1 cellular context compared by ENCODE assay signal in the genomic region with DNA sequence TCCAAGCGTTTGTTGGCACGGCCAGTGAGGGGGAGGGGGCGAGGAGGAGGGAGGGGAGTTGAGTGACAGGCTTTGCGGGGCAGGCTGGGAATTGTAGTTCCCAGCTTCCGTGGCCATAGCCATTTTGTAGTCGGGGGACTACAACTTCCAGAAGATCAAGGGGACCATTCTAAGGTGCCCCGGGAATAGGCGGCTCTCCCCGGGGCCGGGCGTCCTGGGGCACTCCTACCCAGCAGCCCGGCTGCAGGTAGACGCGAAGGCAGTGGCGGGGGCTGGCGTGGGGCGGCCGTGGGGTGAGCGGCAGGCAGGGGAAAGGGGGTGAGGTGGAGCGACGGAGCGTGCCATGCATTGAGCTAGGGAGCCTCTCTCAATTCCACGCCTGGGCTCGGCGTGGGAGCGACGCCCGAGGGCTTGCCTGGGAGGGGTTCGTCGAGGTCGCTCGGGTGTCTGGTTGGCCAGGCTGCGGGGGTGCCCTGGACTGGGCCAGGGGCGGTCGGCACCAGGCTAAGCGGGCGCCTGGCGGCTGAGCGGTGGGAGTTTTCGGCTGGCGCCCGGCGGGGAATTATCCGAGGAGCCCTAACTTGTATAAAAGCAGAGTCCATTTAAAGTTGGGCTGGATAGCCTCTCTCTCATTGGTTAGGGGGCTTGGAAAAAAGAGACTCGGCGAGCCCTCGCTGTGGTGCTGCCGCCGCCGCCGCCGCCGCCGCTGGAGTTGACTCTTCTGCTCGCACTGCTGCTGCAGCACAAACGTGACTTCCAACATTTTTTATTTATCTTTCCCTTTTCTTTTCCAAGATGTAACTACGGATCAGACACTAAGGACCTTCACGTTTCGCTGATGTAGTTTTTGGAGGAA.
TF ChIP-seq lines count a peak whose summit lies in the region.

A gene (plus strand): TSS at position 709 of the 856 bp plus-strand sequence. CDS start 471 bp downstream, outside the sequence.

TF ChIP-seq in K562, 482 proteins besides CTCF, POLR2A, EP300 and RAD21 (continued from another document and continues in another):
- TF ChIP-seq, protein P1, sequence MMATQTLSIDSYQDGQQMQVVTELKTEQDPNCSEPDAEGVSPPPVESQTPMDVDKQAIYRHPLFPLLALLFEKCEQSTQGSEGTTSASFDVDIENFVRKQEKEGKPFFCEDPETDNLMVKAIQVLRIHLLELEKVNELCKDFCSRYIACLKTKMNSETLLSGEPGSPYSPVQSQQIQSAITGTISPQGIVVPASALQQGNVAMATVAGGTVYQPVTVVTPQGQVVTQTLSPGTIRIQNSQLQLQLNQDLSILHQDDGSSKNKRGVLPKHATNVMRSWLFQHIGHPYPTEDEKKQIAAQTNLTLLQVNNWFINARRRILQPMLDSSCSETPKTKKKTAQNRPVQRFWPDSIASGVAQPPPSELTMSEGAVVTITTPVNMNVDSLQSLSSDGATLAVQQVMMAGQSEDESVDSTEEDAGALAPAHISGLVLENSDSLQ (IDR thresholded peaks at IDR 0.05) = peak; percentile 99
- TF ChIP-seq MTA3 (IDR thresholded peaks at IDR 0.05; ENCODE audit: borderline replicate concordance) = peak; percentile 94
- TF ChIP-seq, protein P2, sequence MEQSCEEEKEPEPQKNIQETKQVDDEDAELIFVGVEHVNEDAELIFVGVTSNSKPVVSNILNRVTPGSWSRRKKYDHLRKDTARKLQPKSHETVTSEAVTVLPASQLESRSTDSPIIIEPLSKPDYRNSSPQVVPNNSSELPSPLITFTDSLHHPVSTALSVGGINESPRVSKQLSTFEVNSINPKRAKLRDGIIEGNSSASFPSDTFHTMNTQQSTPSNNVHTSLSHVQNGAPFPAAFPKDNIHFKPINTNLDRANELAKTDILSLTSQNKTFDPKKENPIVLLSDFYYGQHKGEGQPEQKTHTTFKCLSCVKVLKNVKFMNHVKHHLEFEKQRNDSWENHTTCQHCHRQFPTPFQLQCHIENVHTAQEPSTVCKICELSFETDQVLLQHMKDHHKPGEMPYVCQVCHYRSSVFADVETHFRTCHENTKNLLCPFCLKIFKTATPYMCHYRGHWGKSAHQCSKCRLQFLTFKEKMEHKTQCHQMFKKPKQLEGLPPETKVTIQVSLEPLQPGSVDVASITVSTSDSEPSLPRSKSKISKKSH (CRISPR knock-in tag; IDR thresholded peaks at IDR 0.05) = no peak
- peak; percentile 84 for TF ChIP-seq FOXM1 (IDR thresholded peaks at IDR 0.05; ENCODE audit: low read depth)
- no peak; the same call in 1 of the 2 replicates for TF ChIP-seq FOXM1 (CRISPR knock-in tag; IDR thresholded peaks at IDR 0.05; ENCODE audit: low read depth)
- TF ChIP-seq CBFA2T3 (IDR thresholded peaks at IDR 0.05) = 0 out of 2 replicates have a peak, but pooled peaks have one; percentile 6
- TF ChIP-seq CBFA2T2 (conservative IDR thresholded peaks at IDR 0.05) = no peak
- TF ChIP-seq SPI1 (IDR thresholded peaks at IDR 0.05; ENCODE audit: borderline replicate concordance, low read depth, low read length) = no peak
- TF ChIP-seq RBM22 (IDR thresholded peaks at IDR 0.05; ENCODE audit: low read depth, low read length, poor library complexity, severe bottlenecking) = peak; percentile 66
- TF ChIP-seq MTF1 (CRISPR knock-in tag; IDR thresholded peaks at IDR 0.05; ENCODE audit: borderline replicate concordance) = no peak
- no peak for TF ChIP-seq BRCA1 (IDR thresholded peaks at IDR 0.05)
- TF ChIP-seq BRCA1 (CRISPR knock-in tag; IDR thresholded peaks at IDR 0.05) = no peak
- peak; percentile 88 for TF ChIP-seq TAF1 (IDR thresholded peaks at IDR 0.05; ENCODE audit: control insufficient read depth, extremely low read depth, insufficient read depth, low read length, severe bottlenecking)
- no peak for TF ChIP-seq ZNF445 (CRISPR knock-in tag; IDR thresholded peaks at IDR 0.05; ENCODE audit: low read depth)
- no peak for TF ChIP-seq NCOR1 (IDR thresholded peaks at IDR 0.05)
- TF ChIP-seq TAL1 (IDR thresholded peaks at IDR 0.05) = no peak
- no peak for TF ChIP-seq HSF4 (CRISPR knock-in tag; IDR thresholded peaks at IDR 0.05; ENCODE audit: borderline replicate concordance)
- peak; percentile 64 for TF ChIP-seq CHD2 (IDR thresholded peaks at IDR 0.05; ENCODE audit: low read depth, low read length)
- no peak for TF ChIP-seq FOXA1 (IDR thresholded peaks at IDR 0.05; ENCODE audit: borderline replicate concordance)
- peak; percentile 39; the same call in 1 of the 2 replicates for TF ChIP-seq KLF13 (tag; IDR thresholded peaks at IDR 0.05; ENCODE audit: borderline replicate concordance, low read depth)
- TF ChIP-seq ZNF431 (CRISPR knock-in tag; IDR thresholded peaks at IDR 0.05) = no peak
- no peak for TF ChIP-seq CBX2 (IDR thresholded peaks at IDR 0.05; ENCODE audit: insufficient read depth, low read length, poor library complexity, severe bottlenecking)
- TF ChIP-seq ZNF124 (CRISPR knock-in tag; IDR thresholded peaks at IDR 0.05) = no peak
- TF ChIP-seq XRCC5 (IDR thresholded peaks at IDR 0.05; ENCODE audit: low read depth, low read length) = peak; percentile 54; the same call in 1 of the 2 replicates
- TF ChIP-seq, protein P3, sequence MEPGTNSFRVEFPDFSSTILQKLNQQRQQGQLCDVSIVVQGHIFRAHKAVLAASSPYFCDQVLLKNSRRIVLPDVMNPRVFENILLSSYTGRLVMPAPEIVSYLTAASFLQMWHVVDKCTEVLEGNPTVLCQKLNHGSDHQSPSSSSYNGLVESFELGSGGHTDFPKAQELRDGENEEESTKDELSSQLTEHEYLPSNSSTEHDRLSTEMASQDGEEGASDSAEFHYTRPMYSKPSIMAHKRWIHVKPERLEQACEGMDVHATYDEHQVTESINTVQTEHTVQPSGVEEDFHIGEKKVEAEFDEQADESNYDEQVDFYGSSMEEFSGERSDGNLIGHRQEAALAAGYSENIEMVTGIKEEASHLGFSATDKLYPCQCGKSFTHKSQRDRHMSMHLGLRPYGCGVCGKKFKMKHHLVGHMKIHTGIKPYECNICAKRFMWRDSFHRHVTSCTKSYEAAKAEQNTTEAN (CRISPR knock-in tag; IDR thresholded peaks at IDR 0.05) = no peak
- TF ChIP-seq, protein P4, sequence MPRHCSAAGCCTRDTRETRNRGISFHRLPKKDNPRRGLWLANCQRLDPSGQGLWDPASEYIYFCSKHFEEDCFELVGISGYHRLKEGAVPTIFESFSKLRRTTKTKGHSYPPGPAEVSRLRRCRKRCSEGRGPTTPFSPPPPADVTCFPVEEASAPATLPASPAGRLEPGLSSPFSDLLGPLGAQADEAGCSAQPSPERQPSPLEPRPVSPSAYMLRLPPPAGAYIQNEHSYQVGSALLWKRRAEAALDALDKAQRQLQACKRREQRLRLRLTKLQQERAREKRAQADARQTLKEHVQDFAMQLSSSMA (CRISPR knock-in tag; IDR thresholded peaks at IDR 0.05) = no peak
- TF ChIP-seq, protein P5, sequence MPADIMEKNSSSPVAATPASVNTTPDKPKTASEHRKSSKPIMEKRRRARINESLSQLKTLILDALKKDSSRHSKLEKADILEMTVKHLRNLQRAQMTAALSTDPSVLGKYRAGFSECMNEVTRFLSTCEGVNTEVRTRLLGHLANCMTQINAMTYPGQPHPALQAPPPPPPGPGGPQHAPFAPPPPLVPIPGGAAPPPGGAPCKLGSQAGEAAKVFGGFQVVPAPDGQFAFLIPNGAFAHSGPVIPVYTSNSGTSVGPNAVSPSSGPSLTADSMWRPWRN (IDR thresholded peaks at IDR 0.05; ENCODE audit: low read depth) = no peak; the same call in 1 of the 2 replicates
- TF ChIP-seq SAFB (IDR thresholded peaks at IDR 0.05; ENCODE audit: borderline replicate concordance, low read depth, low read length) = peak; percentile 32; the same call in 1 of the 2 replicates
- peak; percentile 76 for TF ChIP-seq MBD2 (IDR thresholded peaks at IDR 0.05; ENCODE audit: borderline replicate concordance, low read depth)
- TF ChIP-seq MEIS2 (IDR thresholded peaks at IDR 0.05; ENCODE audit: partially characterized antibody) = peak; percentile 97
- TF ChIP-seq CCNT2 (IDR thresholded peaks at IDR 0.05; ENCODE audit: borderline replicate concordance, extremely low read depth, insufficient read length, low read depth, low read length) = peak; percentile 95
- TF ChIP-seq FOS (IDR thresholded peaks at IDR 0.05; ENCODE audit: extremely low read depth, insufficient read length) = no peak
- peak; percentile 43; the same call in 1 of the 2 replicates for TF ChIP-seq BACH1 (tag; IDR thresholded peaks at IDR 0.05)
- peak; percentile 88 for TF ChIP-seq CREB1 (IDR thresholded peaks at IDR 0.05)
- TF ChIP-seq CREB1 (CRISPR knock-in tag; IDR thresholded peaks at IDR 0.05) = peak; percentile 75
- peak; percentile 73 for TF ChIP-seq MYC (IDR thresholded peaks at IDR 0.05; ENCODE audit: low read depth, low read length)
- peak; percentile 35; the same call in 1 of the 2 replicates for TF ChIP-seq MYC (CRISPR knock-in tag; IDR thresholded peaks at IDR 0.05; ENCODE audit: borderline replicate concordance, low read depth)
- TF ChIP-seq, protein P6, sequence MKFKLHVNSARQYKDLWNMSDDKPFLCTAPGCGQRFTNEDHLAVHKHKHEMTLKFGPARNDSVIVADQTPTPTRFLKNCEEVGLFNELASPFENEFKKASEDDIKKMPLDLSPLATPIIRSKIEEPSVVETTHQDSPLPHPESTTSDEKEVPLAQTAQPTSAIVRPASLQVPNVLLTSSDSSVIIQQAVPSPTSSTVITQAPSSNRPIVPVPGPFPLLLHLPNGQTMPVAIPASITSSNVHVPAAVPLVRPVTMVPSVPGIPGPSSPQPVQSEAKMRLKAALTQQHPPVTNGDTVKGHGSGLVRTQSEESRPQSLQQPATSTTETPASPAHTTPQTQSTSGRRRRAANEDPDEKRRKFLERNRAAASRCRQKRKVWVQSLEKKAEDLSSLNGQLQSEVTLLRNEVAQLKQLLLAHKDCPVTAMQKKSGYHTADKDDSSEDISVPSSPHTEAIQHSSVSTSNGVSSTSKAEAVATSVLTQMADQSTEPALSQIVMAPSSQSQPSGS (CRISPR knock-in tag; IDR thresholded peaks at IDR 0.05) = no peak
- no peak for TF ChIP-seq STAT5A (IDR thresholded peaks at IDR 0.05; ENCODE audit: borderline replicate concordance, low read length)
- no peak for TF ChIP-seq SAP30 (IDR thresholded peaks at IDR 0.05; ENCODE audit: borderline replicate concordance, insufficient read depth, low read depth, low read length, poor library complexity, severe bottlenecking)
- TF ChIP-seq KDM5B (IDR thresholded peaks at IDR 0.05; ENCODE audit: insufficient replicate concordance, low read depth, low read length) = no peak
- TF ChIP-seq, protein P7, sequence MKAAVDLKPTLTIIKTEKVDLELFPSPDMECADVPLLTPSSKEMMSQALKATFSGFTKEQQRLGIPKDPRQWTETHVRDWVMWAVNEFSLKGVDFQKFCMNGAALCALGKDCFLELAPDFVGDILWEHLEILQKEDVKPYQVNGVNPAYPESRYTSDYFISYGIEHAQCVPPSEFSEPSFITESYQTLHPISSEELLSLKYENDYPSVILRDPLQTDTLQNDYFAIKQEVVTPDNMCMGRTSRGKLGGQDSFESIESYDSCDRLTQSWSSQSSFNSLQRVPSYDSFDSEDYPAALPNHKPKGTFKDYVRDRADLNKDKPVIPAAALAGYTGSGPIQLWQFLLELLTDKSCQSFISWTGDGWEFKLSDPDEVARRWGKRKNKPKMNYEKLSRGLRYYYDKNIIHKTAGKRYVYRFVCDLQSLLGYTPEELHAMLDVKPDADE (conservative IDR thresholded peaks at IDR 0.05; ENCODE audit: control insufficient read depth, low read depth, low read length) = peak; percentile 46
- no peak for TF ChIP-seq KAT8 (IDR thresholded peaks at IDR 0.05; ENCODE audit: low read depth)
- no peak for TF ChIP-seq PCBP2 (IDR thresholded peaks at IDR 0.05; ENCODE audit: low read depth, low read length, poor library complexity, severe bottlenecking)
- TF ChIP-seq GATA2 (CRISPR knock-in tag; IDR thresholded peaks at IDR 0.05) = no peak
- no peak for TF ChIP-seq HDGF (IDR thresholded peaks at IDR 0.05)
- TF ChIP-seq ZBTB1 (CRISPR knock-in tag; IDR thresholded peaks at IDR 0.05; ENCODE audit: borderline replicate concordance, low read depth) = peak; percentile 68; the same call in 1 of the 2 replicates
- 0 out of 2 replicates have a peak, but pooled peaks have one; percentile 47 for TF ChIP-seq TCF7 (IDR thresholded peaks at IDR 0.05; ENCODE audit: borderline replicate concordance)
- TF ChIP-seq, protein P8, sequence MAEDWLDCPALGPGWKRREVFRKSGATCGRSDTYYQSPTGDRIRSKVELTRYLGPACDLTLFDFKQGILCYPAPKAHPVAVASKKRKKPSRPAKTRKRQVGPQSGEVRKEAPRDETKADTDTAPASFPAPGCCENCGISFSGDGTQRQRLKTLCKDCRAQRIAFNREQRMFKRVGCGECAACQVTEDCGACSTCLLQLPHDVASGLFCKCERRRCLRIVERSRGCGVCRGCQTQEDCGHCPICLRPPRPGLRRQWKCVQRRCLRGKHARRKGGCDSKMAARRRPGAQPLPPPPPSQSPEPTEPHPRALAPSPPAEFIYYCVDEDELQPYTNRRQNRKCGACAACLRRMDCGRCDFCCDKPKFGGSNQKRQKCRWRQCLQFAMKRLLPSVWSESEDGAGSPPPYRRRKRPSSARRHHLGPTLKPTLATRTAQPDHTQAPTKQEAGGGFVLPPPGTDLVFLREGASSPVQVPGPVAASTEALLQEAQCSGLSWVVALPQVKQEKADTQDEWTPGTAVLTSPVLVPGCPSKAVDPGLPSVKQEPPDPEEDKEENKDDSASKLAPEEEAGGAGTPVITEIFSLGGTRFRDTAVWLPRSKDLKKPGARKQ (CRISPR knock-in tag; IDR thresholded peaks at IDR 0.05) = no peak
- peak; percentile 28 for TF ChIP-seq NFYB (IDR thresholded peaks at IDR 0.05; ENCODE audit: extremely low read depth, insufficient read length)
- TF ChIP-seq, protein P9, sequence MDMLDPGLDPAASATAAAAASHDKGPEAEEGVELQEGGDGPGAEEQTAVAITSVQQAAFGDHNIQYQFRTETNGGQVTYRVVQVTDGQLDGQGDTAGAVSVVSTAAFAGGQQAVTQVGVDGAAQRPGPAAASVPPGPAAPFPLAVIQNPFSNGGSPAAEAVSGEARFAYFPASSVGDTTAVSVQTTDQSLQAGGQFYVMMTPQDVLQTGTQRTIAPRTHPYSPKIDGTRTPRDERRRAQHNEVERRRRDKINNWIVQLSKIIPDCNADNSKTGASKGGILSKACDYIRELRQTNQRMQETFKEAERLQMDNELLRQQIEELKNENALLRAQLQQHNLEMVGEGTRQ (CRISPR knock-in tag; IDR thresholded peaks at IDR 0.05) = no peak
- TF ChIP-seq RFX1 (IDR thresholded peaks at IDR 0.05) = no peak
- TF ChIP-seq, protein P10, sequence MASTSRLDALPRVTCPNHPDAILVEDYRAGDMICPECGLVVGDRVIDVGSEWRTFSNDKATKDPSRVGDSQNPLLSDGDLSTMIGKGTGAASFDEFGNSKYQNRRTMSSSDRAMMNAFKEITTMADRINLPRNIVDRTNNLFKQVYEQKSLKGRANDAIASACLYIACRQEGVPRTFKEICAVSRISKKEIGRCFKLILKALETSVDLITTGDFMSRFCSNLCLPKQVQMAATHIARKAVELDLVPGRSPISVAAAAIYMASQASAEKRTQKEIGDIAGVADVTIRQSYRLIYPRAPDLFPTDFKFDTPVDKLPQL (IDR thresholded peaks at IDR 0.05; ENCODE audit: extremely low read depth, insufficient read length) = peak; percentile 54
- TF ChIP-seq SIN3A (IDR thresholded peaks at IDR 0.05; ENCODE audit: borderline replicate concordance in 2 of 2, control insufficient read depth in 1 of 2, low read depth in 2 of 2, low read length in 2 of 2) = peak; percentile 79 to 80; a peak in 3 of 4 replicates
- no peak for TF ChIP-seq ZNF121 (CRISPR knock-in tag; conservative IDR thresholded peaks at IDR 0.05)
